ENCODE assay signal across 18 cellular contexts in genomic region chr3:171419457-171419856, GRCh38. TPM values are rescaled to one million over a fixed set of nuclear protein-coding genes. Genes with fewer than 3 reads are reported as not detected.
DNase-seq lines count a peak whose midpoint lies in the region; ATAC-seq and TF ChIP-seq lines count a peak whose summit lies in the region.
"Had no signal": no experiment of that assay in that cellular context is flagged by ENCODE, and none has a peak within 500 bp of the region (broad histone marks: within the 10 kb centered on the region; RNA-seq: fewer than 3 reads in every experiment).

No MANE protein-coding gene starts in this region.

- H3K27ac ChIP-seq in testis = peak overlapping the region in 1 of 2 donors; percentile 58
- H3K27ac ChIP-seq: PC-9, RWPE1, SJSA1 had no signal

- DNase-seq in natural killer cell = no peak
- DNase-seq in natural killer cell treated with Interleukin-12 subunit alpha and Interleukin-12 subunit beta and Interleukin-15 and Interleukin-18, amount 100 ng/mL, for 72 hours (ENCODE audit: low spot score) = no peak
- DNase-seq in dermis blood vessel endothelial cell = peak; percentile 54
- DNase-seq in medulla oblongata (ENCODE audit: extremely low spot score) = peak; percentile 51
- DNase-seq in testis = peak; percentile 75
- no peak for DNase-seq in kidney glomerular epithelial cell (lab: John Stamatoyannopoulos, UW)
- DNase-seq in SIG-M5 treated with dmso at 0.1 percent for 504 hours (lab: John Stamatoyannopoulos, UW; ENCODE audit: unreplicated experiment) = no peak
- DNase-seq in ureter (ENCODE audit: low spot score) = no peak
- DNase-seq: CD4-positive, alpha-beta T cell; DMS153; KBM-7; NCI-H1105; NCI-H1694 treated with DMSO at 0.1 percent for 48 hours; NCI-H345; NCI-H524 treated with DMSO at 0.1 percent for 48 hours; PC-9 had no signal

- TF ChIP-seq CTCF in natural killer cell (IDR thresholded peaks at IDR 0.05) (no peak), testis (IDR thresholded peaks at IDR 0.05) (no peak)

- TF ChIP-seq POLR2A in testis (IDR thresholded peaks at IDR 0.05) = no peak

- peaks cover 70 to 71% of the 10 kb centered on the region in 2 donors for H3K4me1 Mint-ChIP-seq in natural killer cell
- peaks cover 41% of the 10 kb centered on the region in 2 donors for H3K4me1 Mint-ChIP-seq in natural killer cell treated with Interleukin-12 subunit alpha and Interleukin-12 subunit beta and Interleukin-15 and Interleukin-18, amount 100 ng/mL, for 72 hours (ENCODE audit: low read depth in 2 of 2)

- intact Hi-C loops in natural killer cell (cut with micrococcal nuclease) (no loop called here), testis (cut with DNase I; ENCODE audit: low total_unique reads) (no loop called here)

- H3K4me3 ChIP-seq in testis = no peak overlapping the region
- H3K4me3 ChIP-seq: PC-9, SJSA1 had no signal

- peak in 1 of 3 donors; percentile 30 for ATAC-seq in natural killer cell
- ATAC-seq in natural killer cell treated with Interleukin-12 subunit alpha and Interleukin-12 subunit beta and Interleukin-15 and Interleukin-18, amount 100 ng/mL, for 72 hours = no peak

- H3K4me1 ChIP-seq in testis = no peaks in the 10 kb centered on the region

- no peak overlapping the region for H3K4me3 Mint-ChIP-seq in natural killer cell
- H3K4me3 Mint-ChIP-seq in natural killer cell treated with Interleukin-12 subunit alpha and Interleukin-12 subunit beta and Interleukin-15 and Interleukin-18, amount 100 ng/mL, for 72 hours = no peak overlapping the region
- H3K4me3 Mint-ChIP-seq: CD4-positive, alpha-beta T cell had no signal

- no peaks in the 10 kb centered on the region for H3K9me3 ChIP-seq in testis
- H3K9me3 ChIP-seq: SJSA1 had no signal

- 46 to 55% methylated on average over 3 of the region's 3 CpGs for WGBS in testis, 2 donors

- H3K36me3 ChIP-seq in testis (ENCODE audit: low read depth, missing control alignments) = no peaks in the 10 kb centered on the region
- H3K36me3 ChIP-seq: SJSA1 had no signal

- H3K27ac Mint-ChIP-seq in natural killer cell = peak overlapping the region; percentile 22 to 60
- no peak overlapping the region for H3K27ac Mint-ChIP-seq in natural killer cell treated with Interleukin-12 subunit alpha and Interleukin-12 subunit beta and Interleukin-15 and Interleukin-18, amount 100 ng/mL, for 72 hours
- H3K27ac Mint-ChIP-seq: CD4-positive, alpha-beta T cell had no signal

- H3K27me3 ChIP-seq in testis = no peaks in the 10 kb centered on the region
- H3K27me3 ChIP-seq: SJSA1 had no signal

- H3K36me3 Mint-ChIP-seq in natural killer cell = no peaks in the 10 kb centered on the region
- H3K36me3 Mint-ChIP-seq in natural killer cell treated with Interleukin-12 subunit alpha and Interleukin-12 subunit beta and Interleukin-15 and Interleukin-18, amount 100 ng/mL, for 72 hours = no peaks in the 10 kb centered on the region

- no peaks in the 10 kb centered on the region for H3K9me3 Mint-ChIP-seq in natural killer cell
- H3K9me3 Mint-ChIP-seq in natural killer cell treated with Interleukin-12 subunit alpha and Interleukin-12 subunit beta and Interleukin-15 and Interleukin-18, amount 100 ng/mL, for 72 hours = peaks cover 2% of the 10 kb centered on the region

- H3K27me3 Mint-ChIP-seq in natural killer cell (ENCODE audit: low read depth in 2 of 2) = no peaks in the 10 kb centered on the region
- no peaks in the 10 kb centered on the region for H3K27me3 Mint-ChIP-seq in natural killer cell treated with Interleukin-12 subunit alpha and Interleukin-12 subunit beta and Interleukin-15 and Interleukin-18, amount 100 ng/mL, for 72 hours
- H3K27me3 Mint-ChIP-seq: CD4-positive, alpha-beta T cell had no signal

RNA-seq across cellular contexts. Expression of gene TNIK, which starts 40.7 kb away (rescaled TPM):
- total RNA-seq in natural killer cell = 100 to 1,000 TPM in 2 of 3 donors, 10 to 100 TPM in 1; 93.7 to 122 (median 119) TPM
- 10 to 100 TPM; 44.3 to 48.5 TPM for total RNA-seq in natural killer cell treated with Interleukin-12 subunit alpha and Interleukin-12 subunit beta and Interleukin-15 and Interleukin-18, amount 100 ng/mL, for 72 hours
- 8.2 and 30.3 TPM in 2 replicates for total RNA-seq in dermis blood vessel endothelial cell
- 10 to 100 TPM; 83.5 to 99.6 TPM for total RNA-seq in testis
- 39.3 TPM for polyA plus RNA-seq in testis (ENCODE audit: insufficient read depth, low read depth, low replicate concordance)
- total RNA-seq in ureter = 17.1 TPM

Comparison
In these comparisons a context has a peak if more than half of its experiments do, and no peak if none do; other contexts are left out.
1. H3K27ac Mint-ChIP-seq: peak in natural killer cell (2 of 2); none in natural killer cell treated with Interleukin-12 subunit alpha and Interleukin-12 subunit beta and Interleukin-15 and Interleukin-18, amount 100 ng/mL, for 72 hours (0 of 2).
2. DNase-seq: peak in dermis blood vessel endothelial cell (single experiment), medulla oblongata (single experiment) and testis (single experiment); none in natural killer cell (single experiment), natural killer cell treated with Interleukin-12 subunit alpha and Interleukin-12 subunit beta and Interleukin-15 and Interleukin-18, amount 100 ng/mL, for 72 hours (single experiment), kidney glomerular epithelial cell (single experiment), SIG-M5 treated with dmso at 0.1 percent for 504 hours (single experiment) and ureter (single experiment).